ENCODE assay signal across 22 cellular contexts in the genomic region with DNA sequence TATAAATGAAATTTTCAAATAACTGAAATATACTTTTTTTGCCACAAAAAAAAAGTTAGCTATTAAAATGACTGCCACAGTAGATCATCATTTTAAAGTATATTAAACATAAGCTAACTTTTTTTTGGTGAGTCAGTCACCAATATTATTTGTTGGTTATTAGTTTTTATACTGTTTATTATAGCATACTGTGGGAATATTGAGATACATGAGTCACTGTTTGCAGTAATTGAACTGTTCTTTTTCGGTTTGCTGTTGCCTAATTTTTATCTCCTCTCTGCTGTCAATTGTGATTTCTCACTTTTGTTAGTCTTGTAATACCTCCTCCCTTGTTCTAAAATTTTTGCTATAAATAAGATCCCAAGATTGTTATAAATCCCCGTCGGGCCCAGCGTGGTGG.
"Had no signal": no experiment of that assay in that cellular context is flagged by ENCODE, and none has a peak within 500 bp of the region (broad histone marks: within the 10 kb centered on the region; RNA-seq: fewer than 3 reads in every experiment).

No MANE protein-coding gene starts in this region.

- DNase-seq: effector memory CD8-positive, alpha-beta T cell; esophagus squamous epithelium; foreskin fibroblast; heart left ventricle; hippocampal formation; kidney glomerular epithelial cell; mesendoderm; naive B cell; spleen; stimulated activated CD4-positive, alpha-beta T cell treated with anti-CD3 and anti-CD28 coated beads, Interleukin-15, amount 100 ng/mL, for 24 hours; stimulated activated CD4-positive, alpha-beta T cell treated with anti-CD3 and anti-CD28 coated beads, Interleukin-1b, Interleukin-23, amount 100 ng/mL, for 48 hours; stimulated activated CD4-positive, alpha-beta T cell treated with anti-CD3 and anti-CD28 coated beads, Interleukin-4, amount 100 ng/mL, for 24 hours; stimulated activated naive CD8-positive, alpha-beta T cell treated with anti-CD3 and anti-CD28 coated beads, Interleukin-15, amount 100 ng/mL, for 72 hours; testis; upper lobe of right lung had no signal

- H3K27me3 Mint-ChIP-seq: dendritic cell treated with granulocyte-macrophage colony-stimulating factor and Interleukin-4, amounts not matched to agents 40 ng/mL and 50 ng/mL, for 4 days; effector memory CD8-positive, alpha-beta T cell; naive B cell; stimulated activated memory B cell treated with anti-CD40 and anti-IgM and Interleukin-4, amounts not matched to agents 10 μg/mL and 1 μg/mL and 100 μg/mL, for 72 hours; stimulated activated naive CD8-positive, alpha-beta T cell treated with anti-CD3 and anti-CD28 coated beads, Interleukin-15, amount 100 ng/mL, for 72 hours had no signal

- ATAC-seq: effector memory CD8-positive, alpha-beta T cell; heart left ventricle; sciatic nerve; stimulated activated memory B cell treated with anti-CD40 and anti-IgM and Interleukin-4, amounts not matched to agents 10 μg/mL and 1 μg/mL and 100 μg/mL, for 72 hours; stimulated activated naive CD8-positive, alpha-beta T cell treated with anti-CD3 and anti-CD28 coated beads, Interleukin-15, amount 100 ng/mL, for 72 hours; upper lobe of right lung had no signal

- H3K27ac ChIP-seq: esophagus squamous epithelium, heart left ventricle, neutrophil, spleen, testis, tibial nerve, upper lobe of right lung, vagina had no signal

- H3K9me3 Mint-ChIP-seq: dendritic cell treated with granulocyte-macrophage colony-stimulating factor and Interleukin-4, amounts not matched to agents 40 ng/mL and 50 ng/mL, for 4 days; effector memory CD8-positive, alpha-beta T cell; naive B cell; nephron; stimulated activated memory B cell treated with anti-CD40 and anti-IgM and Interleukin-4, amounts not matched to agents 10 μg/mL and 1 μg/mL and 100 μg/mL, for 72 hours; stimulated activated naive CD8-positive, alpha-beta T cell treated with anti-CD3 and anti-CD28 coated beads, Interleukin-15, amount 100 ng/mL, for 72 hours had no signal

- H3K9me3 ChIP-seq: esophagus squamous epithelium, heart left ventricle, neutrophil, spleen, testis, tibial nerve, upper lobe of right lung, vagina had no signal

- H3K4me3 ChIP-seq: esophagus squamous epithelium, heart left ventricle, spleen, testis, tibial nerve, upper lobe of right lung, vagina had no signal

- H3K4me3 Mint-ChIP-seq: dendritic cell treated with granulocyte-macrophage colony-stimulating factor and Interleukin-4, amounts not matched to agents 40 ng/mL and 50 ng/mL, for 4 days; effector memory CD8-positive, alpha-beta T cell; naive B cell; nephron; stimulated activated memory B cell treated with anti-CD40 and anti-IgM and Interleukin-4, amounts not matched to agents 10 μg/mL and 1 μg/mL and 100 μg/mL, for 72 hours; stimulated activated naive CD8-positive, alpha-beta T cell treated with anti-CD3 and anti-CD28 coated beads, Interleukin-15, amount 100 ng/mL, for 72 hours had no signal

- H3K27ac Mint-ChIP-seq: dendritic cell treated with granulocyte-macrophage colony-stimulating factor and Interleukin-4, amounts not matched to agents 40 ng/mL and 50 ng/mL, for 4 days; effector memory CD8-positive, alpha-beta T cell; nephron; stimulated activated memory B cell treated with anti-CD40 and anti-IgM and Interleukin-4, amounts not matched to agents 10 μg/mL and 1 μg/mL and 100 μg/mL, for 72 hours had no signal

- H3K27me3 ChIP-seq: esophagus squamous epithelium, heart left ventricle, neutrophil, spleen, testis, tibial nerve, upper lobe of right lung, vagina had no signal

- H3K4me1 Mint-ChIP-seq: naive B cell, nephron had no signal

- H3K4me1 ChIP-seq: esophagus squamous epithelium, heart left ventricle, spleen, testis, tibial nerve, upper lobe of right lung, vagina had no signal
